In genomic region chr20:64083380-64084208, GRCh38 we compare ENCODE assay signal across 8 cellular contexts. TPM values are rescaled to one million over a fixed set of nuclear protein-coding genes. Genes with fewer than 3 reads are reported as not detected.
DNase-seq lines count a peak whose midpoint lies in the region; ATAC-seq lines count a peak whose summit lies in the region.

No MANE protein-coding gene starts in this region.

- DNase-seq in Daoy (ENCODE audit: low read depth) (peak; percentile 87), NAMALWA (ENCODE audit: low spot score) (peak; percentile 71), SW480 (ENCODE audit: low spot score) (peak; percentile 90), amygdala (lab: John Stamatoyannopoulos, UW) (peak in 38 of 56 donors; percentile 11 to 82 (median 54)), left ventricle myocardium superior (peak; percentile 88), renal cortical epithelial cell (ENCODE audit: low read depth) (peak; percentile 9), mesenteric fat pad (ENCODE audit: low spot score) (no peak)

- ATAC-seq in left ventricle myocardium superior: peak; percentile 67
- no peak for ATAC-seq in HG03025 (IDR thresholded peaks at IDR 0.05; ENCODE audit: low FRiP score, unreplicated experiment)

- intact Hi-C loops in left ventricle myocardium superior (cut with micrococcal nuclease): no loop called here

RNA-seq across cellular contexts. Expression of gene LKAAEAR1, which starts 0.6 kb away (rescaled TPM):
- 0.95 TPM in 1 of 2 replicates, not detected in the other for total RNA-seq in Daoy (2014; rRNA removed; shearing (Covaris generic))
- total RNA-seq in left ventricle myocardium superior (not detected), renal cortical epithelial cell (not detected in 2 replicates), mesenteric fat pad (not detected)

RNA-seq across cellular contexts. Expression of gene OPRL1, which starts 3.7 kb away (rescaled TPM):
- total RNA-seq in Daoy (2014; rRNA removed; shearing (Covaris generic)): 0.33 and 0.51 TPM in 2 replicates
- total RNA-seq in left ventricle myocardium superior (0.27 TPM), renal cortical epithelial cell (0.52 and 1.5 TPM in 2 replicates), mesenteric fat pad (1.3 TPM)

RNA-seq across cellular contexts. Expression of gene RGS19, which starts 4.3 kb away (rescaled TPM):
- 18.2 and 25.6 TPM in 2 replicates for total RNA-seq in Daoy (2014; rRNA removed; shearing (Covaris generic))
- total RNA-seq in left ventricle myocardium superior (5.4 TPM), renal cortical epithelial cell (10.5 and 12.2 TPM in 2 replicates), mesenteric fat pad (29.0 TPM)

RNA-seq across cellular contexts. Expression of gene TCEA2, which starts 20.6 kb away (rescaled TPM):
- total RNA-seq in Daoy (2014; rRNA removed; shearing (Covaris generic)): 21.7 and 26.0 TPM in 2 replicates
- total RNA-seq in left ventricle myocardium superior (35.6 TPM), renal cortical epithelial cell (15.3 and 21.8 TPM in 2 replicates), mesenteric fat pad (42.5 TPM)

RNA-seq across cellular contexts. Expression of gene NPBWR2, which starts 23.8 kb away (rescaled TPM):
- total RNA-seq in Daoy (2014; rRNA removed; shearing (Covaris generic)): not detected in 2 replicates
- total RNA-seq in left ventricle myocardium superior (not detected), renal cortical epithelial cell (not detected in 2 replicates), mesenteric fat pad (not detected)
